In genomic region chr3:177127008-177127407, GRCh38 we compare ENCODE assay signal across 21 cellular contexts.
DNase-seq lines count a peak whose midpoint lies in the region; ATAC-seq and TF ChIP-seq lines count a peak whose summit lies in the region.
"Had no signal": no experiment of that assay in that cellular context is flagged by ENCODE, and none has a peak within 500 bp of the region (broad histone marks: within the 10 kb centered on the region; RNA-seq: fewer than 3 reads in every experiment).

No MANE protein-coding gene starts in this region.

- no peaks in the 10 kb centered on the region for H3K9me3 ChIP-seq in T-helper 17 cell (ENCODE audit: control insufficient read depth, low read length, poor library complexity, severe bottlenecking)
- no peaks in the 10 kb centered on the region for H3K9me3 ChIP-seq in smooth muscle cell (replicated peaks; ENCODE audit: low read depth)
- no peaks in the 10 kb centered on the region for H3K9me3 ChIP-seq in uterus
- H3K9me3 ChIP-seq: Caco-2, Peyer's patch had no signal

- H3K4me3 ChIP-seq in smooth muscle cell = no peak overlapping the region
- H3K4me3 ChIP-seq in uterus = no peak overlapping the region
- H3K4me3 ChIP-seq: BLaER1 treated with 17β-estradiol and CSF1 and Interleukin-3, amounts not matched to agents 10 nM and 100 nM; MG63; Peyer's patch had no signal

- no peaks in the 10 kb centered on the region for H3K9me3 Mint-ChIP-seq in activated T-cell treated with anti-CD3 and anti-CD28 coated beads, Interleukin-2, amount 50 U/mL, for 72 hours
- peaks cover 9% of the 10 kb centered on the region for H3K9me3 Mint-ChIP-seq in activated T-cell treated with anti-CD3 and anti-CD28 coated beads, Interleukin-2, amount 50 U/mL, for 24 hours
- H3K9me3 Mint-ChIP-seq: H9 had no signal

- peaks cover 5% of the 10 kb centered on the region for H3F3A ChIP-seq in smooth muscle cell (ENCODE audit: low read depth)

- peaks cover 3 to 9% of the 10 kb centered on the region in 2 donors for H3K36me3 Mint-ChIP-seq in activated T-cell treated with anti-CD3 and anti-CD28 coated beads, Interleukin-2, amount 50 U/mL, for 72 hours (ENCODE audit: insufficient read depth in 2 of 2)
- H3K36me3 Mint-ChIP-seq in activated T-cell treated with anti-CD3 and anti-CD28 coated beads, Interleukin-2, amount 50 U/mL, for 24 hours (ENCODE audit: low read depth) = peaks cover 73% of the 10 kb centered on the region
- peaks cover 6% of the 10 kb centered on the region for H3K36me3 Mint-ChIP-seq in T-helper 17 cell (ENCODE audit: low read depth)

- peak overlapping the region; percentile 4 for H3K4me2 ChIP-seq in smooth muscle cell
- H3K4me2 ChIP-seq: KMS-11 had no signal

- no peaks in the 10 kb centered on the region for H3K27me3 Mint-ChIP-seq in activated T-cell treated with anti-CD3 and anti-CD28 coated beads, Interleukin-2, amount 50 U/mL, for 72 hours (ENCODE audit: low read depth)
- H3K27me3 Mint-ChIP-seq in activated T-cell treated with anti-CD3 and anti-CD28 coated beads, Interleukin-2, amount 50 U/mL, for 24 hours = no peaks in the 10 kb centered on the region
- H3K27me3 Mint-ChIP-seq in T-helper 17 cell = no peaks in the 10 kb centered on the region

- H2AFZ ChIP-seq in smooth muscle cell (ENCODE audit: low read depth) = no peak overlapping the region

- TF ChIP-seq CTCF in smooth muscle cell (IDR thresholded peaks at IDR 0.05; ENCODE audit: borderline replicate concordance, insufficient read depth, poor library complexity, severe bottlenecking) (no peak), uterus (IDR thresholded peaks at IDR 0.05) (no peak)

- H3K4me3 Mint-ChIP-seq in activated T-cell treated with anti-CD3 and anti-CD28 coated beads, Interleukin-2, amount 50 U/mL, for 72 hours = no peak overlapping the region
- no peak overlapping the region for H3K4me3 Mint-ChIP-seq in activated T-cell treated with anti-CD3 and anti-CD28 coated beads, Interleukin-2, amount 50 U/mL, for 24 hours
- H3K4me3 Mint-ChIP-seq in T-helper 17 cell = no peak overlapping the region
- H3K4me3 Mint-ChIP-seq: H9 had no signal

- peaks cover 100% of the 10 kb centered on the region for H3K79me2 ChIP-seq in smooth muscle cell (ENCODE audit: low read depth)

- H3K4me1 Mint-ChIP-seq in activated T-cell treated with anti-CD3 and anti-CD28 coated beads, Interleukin-2, amount 50 U/mL, for 72 hours (ENCODE audit: low read depth) = peaks cover 87% of the 10 kb centered on the region
- peaks cover 85% of the 10 kb centered on the region for H3K4me1 Mint-ChIP-seq in activated T-cell treated with anti-CD3 and anti-CD28 coated beads, Interleukin-2, amount 50 U/mL, for 24 hours (ENCODE audit: low read depth)
- H3K4me1 Mint-ChIP-seq in T-helper 17 cell = peaks cover 49% of the 10 kb centered on the region

- intact Hi-C loops in left colon (cut with DNase I, micrococcal nuclease) = no loop called here
- intact Hi-C loops in uterus (cut with DNase I; ENCODE audit: low total_unique reads) = no loop called here

- DNase-seq in activated T-cell treated with anti-CD3 and anti-CD28 coated beads, Interleukin-2, amount 50 U/mL, for 72 hours = no peak
- no peak for DNase-seq in activated T-cell treated with anti-CD3 and anti-CD28 coated beads, Interleukin-2, amount 50 U/mL, for 24 hours
- DNase-seq in T-helper 17 cell = no peak
- no peak for DNase-seq in left colon
- no peak for DNase-seq in smooth muscle cell (lab: John Stamatoyannopoulos, UW; ENCODE audit: unreplicated experiment)
- DNase-seq in uterus = no peak
- DNase-seq in NCI-H526 (lab: John Stamatoyannopoulos, UW) = no peak
- DNase-seq: Caco-2, H9, MG63, NCI-H1092 treated with DMSO at 0.1 percent for 48 hours, NCI-H1694, NCI-H2107, NCI-H748 treated with DMSO at 0.1 percent for 48 hours, Peyer's patch, Right ventricle myocardium superior had no signal

- H3K27me3 ChIP-seq in smooth muscle cell (ENCODE audit: low read depth) (no peaks in the 10 kb centered on the region), uterus (no peaks in the 10 kb centered on the region)
- H3K27me3 ChIP-seq: BLaER1 treated with 17β-estradiol and CSF1 and Interleukin-3, amounts not matched to agents 10 nM and 100 nM; MG63; Peyer's patch had no signal

- H3K27ac Mint-ChIP-seq in activated T-cell treated with anti-CD3 and anti-CD28 coated beads, Interleukin-2, amount 50 U/mL, for 72 hours = peak overlapping the region; percentile 17
- no peak overlapping the region for H3K27ac Mint-ChIP-seq in activated T-cell treated with anti-CD3 and anti-CD28 coated beads, Interleukin-2, amount 50 U/mL, for 24 hours
- H3K27ac Mint-ChIP-seq in T-helper 17 cell = peak overlapping the region; percentile 11
- H3K27ac Mint-ChIP-seq: H9 had no signal

- H3K9ac ChIP-seq in smooth muscle cell (ENCODE audit: low read depth) = no peak overlapping the region
- H3K9ac ChIP-seq: BLaER1 treated with 17β-estradiol and CSF1 and Interleukin-3, amounts not matched to agents 10 nM and 100 nM; KMS-11 had no signal

- no peak for ATAC-seq in activated T-cell treated with anti-CD3 and anti-CD28 coated beads, Interleukin-2, amount 50 U/mL, for 72 hours (replicated peaks in 1 of 2)
- ATAC-seq in T-helper 17 cell (no peak), left colon (peak; percentile 92), GM21529 (IDR thresholded peaks at IDR 0.05; ENCODE audit: unreplicated experiment) (no peak)
- ATAC-seq: HepG2 had no signal

- WGBS in smooth muscle cell (ENCODE audit: low lambda C conversion rate) = 72% methylated on average over 2 of the region's 2 CpGs

- H3K36me3 ChIP-seq in smooth muscle cell (ENCODE audit: low read depth) = no peaks in the 10 kb centered on the region
- H3K36me3 ChIP-seq in uterus = no peaks in the 10 kb centered on the region
- H3K36me3 ChIP-seq: Peyer's patch had no signal

- H4K20me1 ChIP-seq in smooth muscle cell (ENCODE audit: low read depth) = peaks cover 100% of the 10 kb centered on the region

- peak overlapping the region; percentile 64 for H3K27ac ChIP-seq in smooth muscle cell (ENCODE audit: low read depth)
- H3K27ac ChIP-seq in uterus = no peak overlapping the region
- H3K27ac ChIP-seq: 22Rv1; BLaER1 treated with 17β-estradiol and CSF1 and Interleukin-3, amounts not matched to agents 10 nM and 100 nM; KMS-11; Peyer's patch had no signal

- no peak for TF ChIP-seq POLR2A in uterus (IDR thresholded peaks at IDR 0.05)

- H3K4me1 ChIP-seq in smooth muscle cell (ENCODE audit: low read depth) (peaks cover 36% of the 10 kb centered on the region), uterus (no peaks in the 10 kb centered on the region)
- H3K4me1 ChIP-seq: Caco-2 had no signal
